Comparison of ENCODE assay signal across 1 cellular context in the genomic region with DNA sequence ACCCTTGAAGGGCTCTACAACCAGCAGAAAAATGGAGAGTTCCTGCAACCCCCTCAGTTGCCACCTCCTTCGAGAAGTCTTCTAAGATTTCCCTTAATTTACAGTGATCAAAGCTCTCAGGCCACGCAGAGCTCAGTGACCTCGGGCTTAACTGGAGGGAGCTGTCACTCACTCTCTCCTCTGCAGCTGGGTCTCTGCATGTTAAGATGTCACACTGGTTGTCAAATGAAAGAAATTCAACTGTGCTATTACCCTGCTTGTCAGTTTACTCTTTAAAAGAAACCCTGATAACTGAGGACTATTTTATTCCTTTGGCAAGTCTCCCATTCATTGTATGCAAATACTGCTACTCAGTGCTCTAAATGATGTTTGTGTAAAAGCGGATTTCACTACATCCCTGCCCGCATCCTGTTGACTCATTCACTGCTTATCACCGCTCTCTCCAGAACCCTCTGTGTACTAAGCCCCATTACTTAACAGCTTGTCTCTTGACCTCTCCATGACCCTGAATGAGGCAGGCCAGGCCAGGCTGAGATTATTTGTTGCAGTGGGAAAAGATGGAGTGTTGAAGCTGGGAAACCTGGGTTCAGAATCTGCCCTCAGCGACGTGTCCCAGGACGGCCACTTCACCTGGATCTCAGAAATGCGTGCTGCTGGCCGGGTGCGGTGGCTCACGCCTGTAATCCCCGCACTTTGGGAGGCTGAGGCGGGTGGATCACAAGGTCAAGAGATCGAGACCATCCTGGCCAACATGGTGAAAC.
TF ChIP-seq lines count a peak whose summit lies in the region.

No MANE protein-coding gene starts in this region.

TF ChIP-seq in H1, 55 proteins besides CTCF, POLR2A, EP300 and RAD21:
- TF ChIP-seq JUN (IDR thresholded peaks at IDR 0.05; ENCODE audit: low read depth, low read length) (no peak), SUZ12 (IDR thresholded peaks at IDR 0.05; ENCODE audit: low read length) (no peak), CHD1 (IDR thresholded peaks at IDR 0.05; ENCODE audit: low read depth, low read length) (no peak), RXRA (IDR thresholded peaks at IDR 0.05; ENCODE audit: insufficient read depth, low read depth, low read length) (0 out of 2 replicates have a peak, but pooled peaks have one; percentile 21)
TF ChIP-seq in H1: peak in this region for 1.
